Comparison of ENCODE assay signal across 13 cellular contexts in genomic region chr11:117220568-117220967, GRCh38. TPM values are rescaled to one million over a fixed set of nuclear protein-coding genes. Genes with fewer than 3 reads are reported as not detected.
DNase-seq lines count a peak whose midpoint lies in the region; ATAC-seq and TF ChIP-seq lines count a peak whose summit lies in the region.
"Had no signal": no experiment of that assay in that cellular context is flagged by ENCODE, and none has a peak within 500 bp of the region (broad histone marks: within the 10 kb centered on the region; RNA-seq: fewer than 3 reads in every experiment).

No MANE protein-coding gene starts in this region.

- H3K4me3 ChIP-seq in ascending aorta, result peak overlapping the region; percentile 3 to 46
- peak overlapping the region; percentile 2 for H3K4me3 ChIP-seq in rectal smooth muscle tissue (ENCODE audit: low read length)

- DNase-seq in ascending aorta (ENCODE audit: low spot score in 2 of 2) (peak; percentile 55 to 95), hippocampal formation (lab: John Stamatoyannopoulos, UW) (peak; percentile 30 to 44), AML-193 (lab: John Stamatoyannopoulos, UW) (no peak), germinal center (ENCODE audit: low spot score) (no peak)
- DNase-seq in stimulated activated naive B cell treated with anti-CD40 and anti-IgM and Interleukin-4, amounts not matched to agents 10 μg/mL and 1 μg/mL and 100 μg/mL, for 72 hours, result no peak
- DNase-seq: activated T-cell treated with anti-CD3 and anti-CD28 coated beads, Interleukin-2, amount 50 U/mL, for 1 hour; CD4-positive, CD25-positive, alpha-beta regulatory T cell; NCI-H1048; stimulated activated CD8-positive, alpha-beta memory T cell treated with anti-CD3 and anti-CD28 coated beads, Interleukin-4, amount 100 ng/mL, for 48 hours had no signal

- H3K27ac Mint-ChIP-seq in stimulated activated naive B cell treated with anti-CD40 and anti-IgM and Interleukin-4, amounts not matched to agents 10 μg/mL and 1 μg/mL and 100 μg/mL, for 72 hours, result no peak overlapping the region
- H3K27ac Mint-ChIP-seq: T-helper 2 cell treated with Interferon-gamma antibody and Interleukin-4, amounts not matched to agents 5 μg/mL and 100 μg/mL, for 36 hours had no signal

- peak overlapping the region; percentile 51 for H3K9ac ChIP-seq in rectal smooth muscle tissue (ENCODE audit: low read length)

- peaks cover 3 to 23% of the 10 kb centered on the region in 2 donors for H3K4me1 Mint-ChIP-seq in stimulated activated naive B cell treated with anti-CD40 and anti-IgM and Interleukin-4, amounts not matched to agents 10 μg/mL and 1 μg/mL and 100 μg/mL, for 72 hours

- no peaks in the 10 kb centered on the region for H3K27me3 Mint-ChIP-seq in stimulated activated naive B cell treated with anti-CD40 and anti-IgM and Interleukin-4, amounts not matched to agents 10 μg/mL and 1 μg/mL and 100 μg/mL, for 72 hours
- H3K27me3 Mint-ChIP-seq: CD4-positive, CD25-positive, alpha-beta regulatory T cell had no signal

- no peak for TF ChIP-seq CTCF in C4-2B (conservative IDR thresholded peaks at IDR 0.05)
- TF ChIP-seq CTCF in ascending aorta (IDR thresholded peaks at IDR 0.05), result no peak

- H3K36me3 ChIP-seq in ascending aorta (peaks cover 13 to 20% of the 10 kb centered on the region in 2 donors), rectal smooth muscle tissue (ENCODE audit: control insufficient read depth, insufficient read depth, low read length) (peaks cover 28% of the 10 kb centered on the region)

- H3K9me3 ChIP-seq in ascending aorta, result no peaks in the 10 kb centered on the region

- H3K4me3 Mint-ChIP-seq in stimulated activated naive B cell treated with anti-CD40 and anti-IgM and Interleukin-4, amounts not matched to agents 10 μg/mL and 1 μg/mL and 100 μg/mL, for 72 hours, result no peak overlapping the region
- H3K4me3 Mint-ChIP-seq: CD4-positive, CD25-positive, alpha-beta regulatory T cell; T-helper 2 cell treated with Interferon-gamma antibody and Interleukin-4, amounts not matched to agents 5 μg/mL and 100 μg/mL, for 36 hours had no signal

- peaks cover 59 to 78% of the 10 kb centered on the region in 2 donors for H3K36me3 Mint-ChIP-seq in stimulated activated naive B cell treated with anti-CD40 and anti-IgM and Interleukin-4, amounts not matched to agents 10 μg/mL and 1 μg/mL and 100 μg/mL, for 72 hours

- intact Hi-C loops in ascending aorta (cut with DNase I), result loop anchor here (1.0 kb wide), 1 partner anchor 21 kb away; the partner anchor contains the start of gene TAGLN

- H3K27me3 ChIP-seq in ascending aorta (no peaks in the 10 kb centered on the region), rectal smooth muscle tissue (ENCODE audit: control insufficient read depth, insufficient read depth, low read length) (no peaks in the 10 kb centered on the region)

- H3K9me3 Mint-ChIP-seq in stimulated activated naive B cell treated with anti-CD40 and anti-IgM and Interleukin-4, amounts not matched to agents 10 μg/mL and 1 μg/mL and 100 μg/mL, for 72 hours, result no peaks in the 10 kb centered on the region
- H3K9me3 Mint-ChIP-seq: CD4-positive, CD25-positive, alpha-beta regulatory T cell; T-helper 2 cell treated with Interferon-gamma antibody and Interleukin-4, amounts not matched to agents 5 μg/mL and 100 μg/mL, for 36 hours had no signal

- ATAC-seq in HG03469 (IDR thresholded peaks at IDR 0.05; ENCODE audit: unreplicated experiment), result no peak
- no peak for ATAC-seq in stimulated activated naive B cell treated with anti-CD40 and anti-IgM and Interleukin-4, amounts not matched to agents 10 μg/mL and 1 μg/mL and 100 μg/mL, for 72 hours (replicated peaks)

- H3K4me1 ChIP-seq in ascending aorta (peaks cover 41 to 55% of the 10 kb centered on the region in 2 donors), rectal smooth muscle tissue (ENCODE audit: control insufficient read depth, insufficient read depth, low read length) (peaks cover 72% of the 10 kb centered on the region)

- H3K27ac ChIP-seq in C4-2B (peak overlapping the region; percentile 91), ascending aorta (peak overlapping the region; percentile 90 to 94), rectal smooth muscle tissue (ENCODE audit: low read depth, low read length) (peak overlapping the region; percentile 99)

RNA-seq across cellular contexts. Expression of gene PCSK7, which starts 11.3 kb away (rescaled TPM):
- 112 TPM for total RNA-seq in ascending aorta

RNA-seq across cellular contexts. Expression of gene RNF214, which starts 11.9 kb away (rescaled TPM):
- total RNA-seq in ascending aorta, result 0.53 TPM

RNA-seq across cellular contexts. Expression of gene TAGLN, which starts 21.4 kb away (rescaled TPM):
- total RNA-seq in ascending aorta, result 6,542 TPM

RNA-seq across cellular contexts. Expression of gene SIDT2, which starts 42.0 kb away (rescaled TPM):
- total RNA-seq in ascending aorta, result 45.4 TPM

Comparison
In these comparisons a context has a peak if more than half of its experiments do, and no peak if none do; other contexts are left out.
1. DNase-seq: peak in ascending aorta (2 of 2) and hippocampal formation (2 of 2); none in AML-193 (0 of 2), germinal center (single experiment) and stimulated activated naive B cell treated with anti-CD40 and anti-IgM and Interleukin-4, amounts not matched to agents 10 μg/mL and 1 μg/mL and 100 μg/mL, for 72 hours (single experiment).
2. Peak in every context shown above with its lines, with median percentiles within 50 percentile points of each other: H3K27ac ChIP-seq.